ENCODE assay signal across 8 cellular contexts in genomic region chr1:192539450-192540132, GRCh38. TPM values are rescaled to one million over a fixed set of nuclear protein-coding genes. Genes with fewer than 3 reads are reported as not detected.
A peak's percentile ranks its signal among the peaks of the same experiment; 100 is the strongest.
DNase-seq lines count a peak whose midpoint lies in the region; ATAC-seq and TF ChIP-seq lines count a peak whose summit lies in the region.

No MANE protein-coding gene starts in this region.

- peak; percentile 97 for DNase-seq in ACHN
- DNase-seq in HFF-Myc (ENCODE audit: extremely low read depth, low read depth), result peak; percentile 96
- DNase-seq in activated CD8-positive, alpha-beta T cell treated with anti-CD3 and anti-CD28 coated beads for 36 hours, result no peak
- no peak for DNase-seq in heart right ventricle
- DNase-seq in sigmoid colon, result no peak
- DNase-seq in testis, result no peak
- DNase-seq in NCI-H1436 treated with DMSO at 0.1 percent for 48 hours (lab: John Stamatoyannopoulos, UW), result no peak
- DNase-seq in NCI-H1105 treated with DMSO at 0.1 percent for 48 hours (lab: John Stamatoyannopoulos, UW), result no peak

- peaks cover 50% of the 10 kb centered on the region for H3K4me1 Mint-ChIP-seq in activated CD8-positive, alpha-beta T cell treated with anti-CD3 and anti-CD28 coated beads for 36 hours (ENCODE audit: low read depth)

- peaks cover 0 to 12% (median 0%) of the 10 kb centered on the region in 11 donors for H3K9me3 ChIP-seq in heart right ventricle
- H3K9me3 ChIP-seq in sigmoid colon, result no peaks in the 10 kb centered on the region
- H3K9me3 ChIP-seq in testis, result no peaks in the 10 kb centered on the region

- ATAC-seq in activated CD8-positive, alpha-beta T cell treated with anti-CD3 and anti-CD28 coated beads for 36 hours, result no peak
- peak in 7 of 8 donors; percentile 69 to 92 (median 85) for ATAC-seq in heart right ventricle

- peak in 1 of 4 donors; percentile 25 for TF ChIP-seq EP300 in sigmoid colon (IDR thresholded peaks at IDR 0.05)

- intact Hi-C loops in activated CD8-positive, alpha-beta T cell treated with anti-CD3 and anti-CD28 coated beads for 36 hours (cut with micrococcal nuclease), result loop anchor here (2.0 to 5.0 kb wide), 2 partner anchors 23 to 38 kb away; partner anchors contain the start of gene RGS1
- intact Hi-C loops in heart right ventricle (cut with DNase I) (no loop called here), sigmoid colon (cut with DNase I) (no loop called here), testis (cut with DNase I; ENCODE audit: low total_unique reads) (no loop called here)

- no peaks in the 10 kb centered on the region for H3K36me3 ChIP-seq in heart right ventricle
- no peaks in the 10 kb centered on the region for H3K36me3 ChIP-seq in sigmoid colon
- no peaks in the 10 kb centered on the region for H3K36me3 ChIP-seq in testis (ENCODE audit: low read depth, missing control alignments)

- peak overlapping the region; percentile 83 for H3K27ac Mint-ChIP-seq in activated CD8-positive, alpha-beta T cell treated with anti-CD3 and anti-CD28 coated beads for 36 hours

- H3K4me3 ChIP-seq in HFF-Myc (replicated peaks; ENCODE audit: low read depth, low read length) (no peak overlapping the region), heart right ventricle (no peak overlapping the region), sigmoid colon (no peak overlapping the region), testis (no peak overlapping the region)

- no peaks in the 10 kb centered on the region for H3K36me3 Mint-ChIP-seq in activated CD8-positive, alpha-beta T cell treated with anti-CD3 and anti-CD28 coated beads for 36 hours (ENCODE audit: low read depth)

- TF ChIP-seq CTCF in HFF-Myc (IDR thresholded peaks at IDR 0.05; ENCODE audit: low read depth, low read length, missing control alignments), result no peak
- no peak for TF ChIP-seq CTCF in activated CD8-positive, alpha-beta T cell treated with anti-CD3 and anti-CD28 coated beads for 36 hours (IDR thresholded peaks at IDR 0.05)
- no peak for TF ChIP-seq CTCF in heart right ventricle (IDR thresholded peaks at IDR 0.05)
- TF ChIP-seq CTCF in sigmoid colon (IDR thresholded peaks at IDR 0.05), result no peak
- no peak for TF ChIP-seq CTCF in testis (IDR thresholded peaks at IDR 0.05)

- TF ChIP-seq POLR2A in sigmoid colon (IDR thresholded peaks at IDR 0.05) (no peak), testis (IDR thresholded peaks at IDR 0.05) (no peak)

- H3K27ac ChIP-seq in heart right ventricle (peak overlapping the region in 8 of 10 donors; percentile 13 to 78 (median 55)), sigmoid colon (peak overlapping the region; percentile 74 to 88 (median 84)), testis (no peak overlapping the region)

- H3K4me1 ChIP-seq in heart right ventricle (peaks cover 3 to 26% (median 11%) of the 10 kb centered on the region in 9 donors), sigmoid colon (peaks cover 0 to 49% (median 37%) of the 10 kb centered on the region in 4 donors), testis (no peaks in the 10 kb centered on the region)

- peaks cover 5% of the 10 kb centered on the region for H3K9me3 Mint-ChIP-seq in activated CD8-positive, alpha-beta T cell treated with anti-CD3 and anti-CD28 coated beads for 36 hours

- in situ Hi-C loops in ACHN (cut with HindIII; ENCODE audit: low pct_ligation_motif_present, low pct_unique_long_range_greater_than_20kb, low sequenced_read_pairs), result no loop called here

- H3K27me3 ChIP-seq in heart right ventricle, result no peaks in the 10 kb centered on the region
- H3K27me3 ChIP-seq in sigmoid colon, result no peaks in the 10 kb centered on the region
- H3K27me3 ChIP-seq in testis, result no peaks in the 10 kb centered on the region

- WGBS in heart right ventricle, 2 donors, result 43 to 48% methylated on average over 4 of the region's 4 CpGs
- 8 to 26% methylated on average over 4 of the region's 4 CpGs for WGBS in sigmoid colon, 2 donors
- 66% methylated on average over 4 of the region's 4 CpGs for WGBS in testis, 2 donors

- CTCF ChIA-PET in activated CD8-positive, alpha-beta T cell treated with anti-CD3 and anti-CD28 coated beads for 36 hours (lab: Charles Lee), result interaction anchor here (1.0 to 2.8 kb wide), 8 partner anchors 11 to 66 kb away, joined by 3 to 12 read pairs (median 4); no protein-coding TSS in a partner anchor

- POLR2A ChIA-PET in activated CD8-positive, alpha-beta T cell treated with anti-CD3 and anti-CD28 coated beads for 36 hours (lab: Charles Lee), result interaction anchor here (0.6 to 2.9 kb wide), 3 partner anchors 11 to 1994 kb away, joined by 3 to 8 read pairs (median 3); no protein-coding TSS in a partner anchor

- H3K27me3 Mint-ChIP-seq in activated CD8-positive, alpha-beta T cell treated with anti-CD3 and anti-CD28 coated beads for 36 hours, result no peaks in the 10 kb centered on the region

- no peak overlapping the region for H3K4me3 Mint-ChIP-seq in activated CD8-positive, alpha-beta T cell treated with anti-CD3 and anti-CD28 coated beads for 36 hours

RNA-seq across cellular contexts. Expression of gene RGS1, which starts 36.0 kb away (rescaled TPM):
- 10 to 100 TPM; 27.5 to 29.4 TPM for total RNA-seq in activated CD8-positive, alpha-beta T cell treated with anti-CD3 and anti-CD28 coated beads for 36 hours
- total RNA-seq in heart right ventricle (1 to 10 TPM in 4 of 10 donors, under 1 TPM in 6; 0.30 to 7.2 (median 0.84) TPM), sigmoid colon (100 to 1,000 TPM in 2 of 4 donors, 10 to 100 TPM in 2; 52.9 to 153 (median 95.8) TPM), testis (10 to 100 TPM; 17.2 to 69.5 TPM)
- polyA plus RNA-seq in heart right ventricle (1 to 10 TPM in 1 of 2 donors, under 1 TPM in 1; 0.95 to 5.8 TPM), sigmoid colon (10 to 100 TPM; 34.8 to 49.5 (median 35.8) TPM), testis (ENCODE audit: insufficient read depth, low read depth, low replicate concordance) (3.9 TPM)

Comparison
In these comparisons a context has a peak if more than half of its experiments do, and no peak if none do; other contexts are left out.
1. DNase-seq: peak in ACHN (single experiment) and HFF-Myc (single experiment); none in activated CD8-positive, alpha-beta T cell treated with anti-CD3 and anti-CD28 coated beads for 36 hours (single experiment), heart right ventricle (0 of 2), sigmoid colon (single experiment), testis (single experiment), NCI-H1436 treated with DMSO at 0.1 percent for 48 hours (single experiment) and NCI-H1105 treated with DMSO at 0.1 percent for 48 hours (single experiment).
2. H3K27ac ChIP-seq: peak in heart right ventricle (8 of 10) and sigmoid colon (4 of 4); none in testis (0 of 2).